In the genomic region with DNA sequence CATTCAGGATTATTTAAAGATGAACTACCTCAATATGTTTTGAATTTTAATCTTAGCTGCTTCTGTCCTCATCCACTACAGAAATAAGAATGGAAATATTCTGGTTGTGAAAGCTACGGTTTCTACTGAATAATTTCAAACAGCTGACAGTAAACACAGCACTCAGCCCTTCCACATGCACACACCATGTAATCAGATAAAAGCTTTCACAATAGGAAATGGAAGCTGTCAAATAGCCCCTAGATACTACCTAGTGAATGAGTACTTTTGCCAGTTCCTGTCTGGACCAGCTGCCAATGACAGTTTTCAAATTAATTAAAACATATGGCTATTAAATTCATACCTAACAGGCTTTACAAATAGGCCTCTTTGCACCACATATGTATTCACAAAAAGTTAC, we compare ENCODE assay signal across 11 cellular contexts.
A peak's percentile ranks its signal among the peaks of the same experiment; 100 is the strongest.
DNase-seq lines count a peak whose midpoint lies in the region; ATAC-seq, FAIRE-seq and TF ChIP-seq lines count a peak whose summit lies in the region.
"Had no signal": no experiment of that assay in that cellular context is flagged by ENCODE, and none has a peak within 500 bp of the region (broad histone marks: within the 10 kb centered on the region; RNA-seq: fewer than 3 reads in every experiment).

No MANE protein-coding gene starts in this region.

- H3K36me3 ChIP-seq in bronchial epithelial cell (ENCODE audit: control insufficient read depth, insufficient read depth, low read length): no peaks in the 10 kb centered on the region

- H3K4me1 Mint-ChIP-seq in type B pancreatic cell (ENCODE audit: unreplicated experiment): peaks cover 11% of the 10 kb centered on the region

- no peaks in the 10 kb centered on the region for H3K27me3 Mint-ChIP-seq in type B pancreatic cell

- no peak overlapping the region for H3K4me3 Mint-ChIP-seq in type B pancreatic cell

- peaks cover 12% of the 10 kb centered on the region for H3K36me3 Mint-ChIP-seq in type B pancreatic cell

- H3K27ac Mint-ChIP-seq in type B pancreatic cell: no peak overlapping the region

- H3K27me3 ChIP-seq in bronchial epithelial cell (ENCODE audit: control insufficient read depth, insufficient read depth, low read length): no peaks in the 10 kb centered on the region

- no peaks in the 10 kb centered on the region for H3K9me3 Mint-ChIP-seq in type B pancreatic cell

- no peak for FAIRE-seq in bronchial epithelial cell (lab: Jason Lieb, UNC)
- FAIRE-seq: frontal cortex, G401.6 had no signal

- no peak overlapping the region for H3K4me3 ChIP-seq in bronchial epithelial cell (ENCODE audit: low read depth, low read length)
- H3K4me3 ChIP-seq: skin epidermis had no signal

- ATAC-seq in GM19468 (IDR thresholded peaks at IDR 0.05; ENCODE audit: extremely low read depth, unreplicated experiment): peak; percentile 62

- DNase-seq in AG20443 (ENCODE audit: low spot score) (peak; percentile 17), NCI-H1694 (lab: John Stamatoyannopoulos, UW) (peak; percentile 83), bronchial epithelial cell (ENCODE audit: low read depth) (peak; percentile 4), type B pancreatic cell (ENCODE audit: extremely low spot score, unreplicated experiment) (no peak), NCI-H1930 (lab: John Stamatoyannopoulos, UW) (no peak)
- no peak for DNase-seq in activated CD8-positive, alpha-beta memory T cell treated with anti-CD3 and anti-CD28 coated beads, Interleukin-2, amount 50 U/mL, for 48 hours
- no peak for DNase-seq in central memory CD4-positive, alpha-beta T cell

- TF ChIP-seq CTCF in bronchial epithelial cell (IDR thresholded peaks at IDR 0.05; ENCODE audit: insufficient read depth, low read length, severe bottlenecking): no peak
- TF ChIP-seq CTCF in type B pancreatic cell (conservative IDR thresholded peaks at IDR 0.05): no peak

Comparison
In these comparisons a context has a peak if more than half of its experiments do, and no peak if none do; other contexts are left out.
1. DNase-seq: peak in AG20443 (single experiment), NCI-H1694 (single experiment) and bronchial epithelial cell (single experiment); none in type B pancreatic cell (single experiment), activated CD8-positive, alpha-beta memory T cell treated with anti-CD3 and anti-CD28 coated beads, Interleukin-2, amount 50 U/mL, for 48 hours (single experiment), central memory CD4-positive, alpha-beta T cell (single experiment) and NCI-H1930 (0 of 2).